In the genomic region with DNA sequence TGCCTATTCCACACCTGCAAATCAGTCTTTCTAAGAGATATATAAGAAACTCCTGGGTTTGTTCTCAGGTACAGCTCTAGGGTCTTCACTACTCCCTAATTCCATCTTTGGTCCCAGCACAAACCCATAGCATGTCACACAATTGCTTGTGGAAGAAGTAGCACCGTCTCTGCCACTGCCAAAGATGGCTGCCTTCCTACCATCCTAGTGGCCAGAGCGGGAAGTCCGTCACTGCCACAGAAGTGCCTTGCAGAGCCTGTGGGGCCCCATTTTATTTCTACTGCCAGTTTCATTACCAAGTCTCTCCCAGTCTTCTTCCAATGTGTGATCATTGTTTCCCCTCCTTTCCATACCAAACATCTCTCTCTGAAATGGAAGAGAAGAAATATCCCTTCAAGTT, we compare ENCODE assay signal across 19 cellular contexts.
A peak's percentile ranks its signal among the peaks of the same experiment; 100 is the strongest.
DNase-seq lines count a peak whose midpoint lies in the region; ATAC-seq and TF ChIP-seq lines count a peak whose summit lies in the region.
"Had no signal": no experiment of that assay in that cellular context is flagged by ENCODE, and none has a peak within 500 bp of the region (broad histone marks: within the 10 kb centered on the region; RNA-seq: fewer than 3 reads in every experiment).

No MANE protein-coding gene starts in this region.

- no peaks in the 10 kb centered on the region for H3K9me3 ChIP-seq in A673 (ENCODE audit: low read depth, low read length, poor library complexity, severe bottlenecking)
- H3K9me3 ChIP-seq: SK-N-SH had no signal

- ATAC-seq in effector memory CD8-positive, alpha-beta T cell (replicated peaks) = no peak
- ATAC-seq: Panc1 had no signal

- H3K27ac Mint-ChIP-seq in dendritic cell treated with granulocyte-macrophage colony-stimulating factor and Interleukin-4, amounts not matched to agents 40 ng/mL and 50 ng/mL, for 4 days = peak overlapping the region; percentile 38
- H3K27ac Mint-ChIP-seq in effector memory CD8-positive, alpha-beta T cell = no peak overlapping the region
- H3K27ac Mint-ChIP-seq: B cell, IgD-negative memory B cell had no signal

- H3K36me3 Mint-ChIP-seq in dendritic cell treated with granulocyte-macrophage colony-stimulating factor and Interleukin-4, amounts not matched to agents 40 ng/mL and 50 ng/mL, for 4 days (ENCODE audit: low read depth) = no peaks in the 10 kb centered on the region
- H3K36me3 Mint-ChIP-seq in effector memory CD8-positive, alpha-beta T cell (ENCODE audit: insufficient read depth) = no peaks in the 10 kb centered on the region
- H3K36me3 Mint-ChIP-seq: IgD-negative memory B cell had no signal

- TF ChIP-seq CTCF in A673 (conservative IDR thresholded peaks at IDR 0.05; ENCODE audit: low read depth, low read length) = 0 out of 2 replicates have a peak, but pooled peaks have one; percentile 12
- TF ChIP-seq CTCF in GM12873 (IDR thresholded peaks at IDR 0.05; ENCODE audit: insufficient read depth, low read depth, low read length, missing control alignments) = peak; percentile 28

- CTCF ChIA-PET in A673 (lab: Charles Lee) = no interaction called here

- H3K9me3 Mint-ChIP-seq in dendritic cell treated with granulocyte-macrophage colony-stimulating factor and Interleukin-4, amounts not matched to agents 40 ng/mL and 50 ng/mL, for 4 days = no peaks in the 10 kb centered on the region
- H3K9me3 Mint-ChIP-seq in effector memory CD8-positive, alpha-beta T cell = no peaks in the 10 kb centered on the region
- H3K9me3 Mint-ChIP-seq: IgD-negative memory B cell had no signal

- peaks cover 24% of the 10 kb centered on the region for H3K4me1 ChIP-seq in A673 (ENCODE audit: insufficient read depth, low read length, poor library complexity, severe bottlenecking)

- no peak overlapping the region for H3K4me3 ChIP-seq in A673 (ENCODE audit: low read depth, low read length, poor library complexity, severe bottlenecking)

- no peaks in the 10 kb centered on the region for H3K36me3 ChIP-seq in A673 (ENCODE audit: insufficient read depth, low read length, poor library complexity, severe bottlenecking)

- no TSS peak for BruUV-seq in A673 (replicated peaks; lab: Mats Ljungman, UMichigan)

- H3K27me3 ChIP-seq in A673 (replicated peaks; ENCODE audit: insufficient read depth, low read depth, low read length, poor library complexity) = no peaks in the 10 kb centered on the region

- H3K27me3 Mint-ChIP-seq in dendritic cell treated with granulocyte-macrophage colony-stimulating factor and Interleukin-4, amounts not matched to agents 40 ng/mL and 50 ng/mL, for 4 days = no peaks in the 10 kb centered on the region
- no peaks in the 10 kb centered on the region for H3K27me3 Mint-ChIP-seq in effector memory CD8-positive, alpha-beta T cell
- H3K27me3 Mint-ChIP-seq: B cell, IgD-negative memory B cell had no signal

- intact Hi-C loops in A673 (cut with micrococcal nuclease; ENCODE audit: unreplicated experiment) = no loop called here
- intact Hi-C loops in dendritic cell treated with granulocyte-macrophage colony-stimulating factor and Interleukin-4, amounts not matched to agents 40 ng/mL and 50 ng/mL, for 4 days (cut with micrococcal nuclease) = no loop called here

- H3K4me3 Mint-ChIP-seq in dendritic cell treated with granulocyte-macrophage colony-stimulating factor and Interleukin-4, amounts not matched to agents 40 ng/mL and 50 ng/mL, for 4 days = no peak overlapping the region
- no peak overlapping the region for H3K4me3 Mint-ChIP-seq in effector memory CD8-positive, alpha-beta T cell
- H3K4me3 Mint-ChIP-seq: B cell, IgD-negative memory B cell had no signal

- no peak for DNase-seq in A673 (ENCODE audit: low spot score)
- peak; percentile 6 for DNase-seq in NCI-H69 (lab: John Stamatoyannopoulos, UW)
- no peak for DNase-seq in hippocampal formation (lab: John Stamatoyannopoulos, UW)
- DNase-seq in effector memory CD8-positive, alpha-beta T cell = no peak
- DNase-seq in stimulated activated CD4-positive, alpha-beta T cell treated with anti-CD3 and anti-CD28 coated beads, Interleukin-12 subunit alpha, Interleukin-12 subunit beta, amount 100 ng/mL, for 4 hours = no peak
- DNase-seq in Kasumi-1 (lab: John Stamatoyannopoulos, UW) = no peak
- DNase-seq: DMS53, GOT3, Karpas-422, NCI-H1092, NCI-H1436 treated with DMSO at 0.1 percent for 48 hours, NCI-H1930, SIG-M5, SK-N-SH had no signal

- POLR2A ChIA-PET in A673 (lab: Charles Lee; ENCODE audit: low non-redundant PET) = no interaction called here

- peaks cover 65% of the 10 kb centered on the region for H3K4me1 Mint-ChIP-seq in dendritic cell treated with granulocyte-macrophage colony-stimulating factor and Interleukin-4, amounts not matched to agents 40 ng/mL and 50 ng/mL, for 4 days (ENCODE audit: low read depth)
- H3K4me1 Mint-ChIP-seq in effector memory CD8-positive, alpha-beta T cell (ENCODE audit: low read depth in 2 of 2) = peaks cover 22% of the 10 kb centered on the region in 2 donors

- no peak overlapping the region for H3K27ac ChIP-seq in A673 (ENCODE audit: low read depth, low read length, poor library complexity, severe bottlenecking)
